Comparison of ENCODE assay signal across 21 cellular contexts in the genomic region with DNA sequence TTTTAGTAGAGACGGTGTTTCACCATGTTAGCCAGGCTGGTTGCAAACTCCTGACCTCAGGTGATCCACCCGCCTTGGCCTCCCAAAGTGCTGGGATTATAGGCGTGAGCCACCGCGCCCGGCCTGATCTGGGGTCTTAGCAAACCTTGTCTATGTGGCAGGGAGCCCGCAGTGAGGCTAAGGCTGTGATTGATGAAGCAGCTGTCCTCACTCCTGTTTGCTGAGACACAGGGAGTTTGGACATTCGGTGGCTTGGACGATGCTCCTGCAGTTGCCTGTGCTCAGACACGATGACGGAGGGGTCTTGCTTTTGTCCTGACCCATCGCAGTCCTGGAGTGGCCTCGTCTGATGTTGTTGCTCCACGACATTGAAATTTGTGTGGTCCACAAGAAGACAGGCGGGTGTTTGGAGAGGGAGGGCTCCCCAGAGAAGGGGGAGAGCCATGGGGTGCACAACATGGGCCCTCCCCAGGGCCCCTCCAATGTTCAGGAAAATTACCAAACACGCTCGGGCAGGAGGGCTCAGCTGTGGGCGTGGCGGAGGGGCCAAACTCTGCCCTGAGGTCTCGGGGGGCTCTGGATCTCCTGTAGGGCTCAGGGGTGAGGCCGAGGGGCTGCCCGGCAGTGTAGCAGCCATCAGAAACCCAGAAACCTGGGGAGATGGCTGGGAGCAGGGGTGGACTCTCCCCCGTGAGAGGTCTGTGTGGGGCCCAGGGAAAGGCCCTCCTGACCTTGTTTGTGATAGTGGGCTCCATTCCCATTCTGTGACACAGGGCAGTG. TPM values are rescaled to one million over a fixed set of nuclear protein-coding genes. Genes with fewer than 3 reads are reported as not detected.
DNase-seq lines count a peak whose midpoint lies in the region; FAIRE-seq and TF ChIP-seq lines count a peak whose summit lies in the region.
"Had no signal": no experiment of that assay in that cellular context is flagged by ENCODE, and none has a peak within 500 bp of the region (broad histone marks: within the 10 kb centered on the region; RNA-seq: fewer than 3 reads in every experiment).

No MANE protein-coding gene starts in this region.

- no peak for TF ChIP-seq EP300 in sigmoid colon (IDR thresholded peaks at IDR 0.05)

- FAIRE-seq in kidney (lab: Jason Lieb, UNC), result no peak
- FAIRE-seq in GM19239 (lab: Jason Lieb, UNC), result no peak

- H2AFZ ChIP-seq in Karpas-422 (ENCODE audit: low read length), result no peak overlapping the region

- H3K4me1 ChIP-seq in Karpas-422 (ENCODE audit: low read length) (no peaks in the 10 kb centered on the region), kidney (ENCODE audit: control insufficient read depth in 1 of 2, insufficient read depth in 1 of 2, low read depth in 1 of 2, low read length in 2 of 2) (peaks cover 0 to 12% of the 10 kb centered on the region in 2 donors), sigmoid colon (peaks cover 0 to 31% (median 18%) of the 10 kb centered on the region in 4 donors)
- H3K4me1 ChIP-seq: HAP-1 had no signal

- TF ChIP-seq POLR2A in sigmoid colon (IDR thresholded peaks at IDR 0.05), result no peak

- DNase-seq in NCI-H82 (lab: John Stamatoyannopoulos, UW), result peak; percentile 51
- DNase-seq in NCI-H82 treated with DMSO at 0.1 percent for 48 hours (lab: John Stamatoyannopoulos, UW; ENCODE audit: unreplicated experiment), result no peak
- peak; percentile 20 for DNase-seq in Karpas-422
- peak; percentile 63 for DNase-seq in kidney
- DNase-seq in sigmoid colon, result peak; percentile 48
- DNase-seq in stimulated activated CD4-positive, alpha-beta T cell treated with anti-CD3 and anti-CD28 coated beads, Interleukin-4, amount 100 ng/mL, for 1 hour, result no peak
- no peak for DNase-seq in germinal center (ENCODE audit: low spot score)
- DNase-seq in GM19239 (ENCODE audit: insufficient read length, low spot score), result no peak
- DNase-seq: AML-193, COR-L47, DMS 273 treated with DMSO at 0.1 percent for 48 hours, GDM1, NCI-H1105, NCI-H1694 treated with DMSO at 0.1 percent for 48 hours, NCI-H2107, NCI-H510A, NCI-H774, PC-3, RPMI8226 had no signal

- intact Hi-C loops in kidney (cut with DNase I) (no loop called here), sigmoid colon (cut with DNase I) (no loop called here)

- H3K79me2 ChIP-seq in Karpas-422 (ENCODE audit: low read length), result no peaks in the 10 kb centered on the region

- no peak overlapping the region for H3K27ac ChIP-seq in Karpas-422 (ENCODE audit: low read length)
- H3K27ac ChIP-seq in kidney (ENCODE audit: low read depth in 2 of 2, low read length in 2 of 2), result no peak overlapping the region
- no peak overlapping the region for H3K27ac ChIP-seq in sigmoid colon
- H3K27ac ChIP-seq: 22Rv1 had no signal

- H3K27me3 ChIP-seq in Karpas-422 (ENCODE audit: low read length) (no peaks in the 10 kb centered on the region), sigmoid colon (peaks cover 0 to 3% (median 0%) of the 10 kb centered on the region in 3 donors)

- H3K4me3 ChIP-seq in Karpas-422 (ENCODE audit: low read length) (no peak overlapping the region), kidney (ENCODE audit: low read length in 2 of 2) (no peak overlapping the region), sigmoid colon (no peak overlapping the region)
- H3K4me3 ChIP-seq: HAP-1 had no signal

- H3K9me3 ChIP-seq in Karpas-422 (ENCODE audit: low read length) (no peaks in the 10 kb centered on the region), kidney (ENCODE audit: control insufficient read depth in 1 of 2, low read length in 2 of 2) (no peaks in the 10 kb centered on the region), sigmoid colon (no peaks in the 10 kb centered on the region)
- H3K9me3 ChIP-seq: HAP-1 had no signal

- H3K9ac ChIP-seq in Karpas-422 (ENCODE audit: low read length) (no peak overlapping the region), kidney (ENCODE audit: low read length in 2 of 2) (no peak overlapping the region)

- no peak overlapping the region for H3K4me2 ChIP-seq in Karpas-422 (ENCODE audit: low read depth, low read length, poor library complexity, severe bottlenecking)

- no peaks in the 10 kb centered on the region for H3K9me2 ChIP-seq in Karpas-422 (replicated peaks; ENCODE audit: insufficient read depth, low read length)

- H3K36me3 ChIP-seq in Karpas-422 (ENCODE audit: insufficient read depth, low read length) (no peaks in the 10 kb centered on the region), kidney (ENCODE audit: control insufficient read depth in 1 of 2, insufficient read depth in 2 of 2, low read length in 2 of 2) (no peaks in the 10 kb centered on the region), sigmoid colon (no peaks in the 10 kb centered on the region)
- H3K36me3 ChIP-seq: HAP-1 had no signal

- TF ChIP-seq CTCF in kidney (IDR thresholded peaks at IDR 0.05; ENCODE audit: borderline replicate concordance, extremely low read depth, insufficient read depth) (no peak), sigmoid colon (IDR thresholded peaks at IDR 0.05) (no peak)

- WGBS in sigmoid colon, 2 donors, result 81 to 89% methylated on average over 23 of the region's 23 CpGs

- H4K20me1 ChIP-seq in Karpas-422 (ENCODE audit: insufficient read depth, low read depth, low read length), result no peaks in the 10 kb centered on the region

RNA-seq across cellular contexts. Expression of a gene that starts 41.8 kb away (rescaled TPM):
- total RNA-seq in Karpas-422 (2014; rRNA removed; shearing (Covaris generic); ENCODE audit: low replicate concordance), result not detected in 2 replicates
- 24.0 TPM for total RNA-seq in kidney
- 46.0 TPM for polyA plus RNA-seq in kidney (ENCODE audit: insufficient read depth, low read depth, low replicate concordance)
- total RNA-seq in sigmoid colon, result 10 to 100 TPM in 2 of 4 donors, 1 to 10 TPM in 2; 7.9 to 13.6 (median 10.6) TPM
- polyA plus RNA-seq in sigmoid colon, result 10 to 100 TPM; 12.7 to 35.6 (median 13.2) TPM

Comparison
In these comparisons a context has a peak if more than half of its experiments do, and no peak if none do; other contexts are left out.
1. DNase-seq: peak in NCI-H82 (single experiment), Karpas-422 (single experiment), kidney (single experiment) and sigmoid colon (single experiment); none in NCI-H82 treated with DMSO at 0.1 percent for 48 hours (single experiment), stimulated activated CD4-positive, alpha-beta T cell treated with anti-CD3 and anti-CD28 coated beads, Interleukin-4, amount 100 ng/mL, for 1 hour (single experiment), germinal center (single experiment) and GM19239 (single experiment).